Comparison of ENCODE assay signal across 15 cellular contexts in genomic region chr7:54711900-54712595, GRCh38. TPM values are rescaled to one million over a fixed set of nuclear protein-coding genes. Genes with fewer than 3 reads are reported as not detected.
DNase-seq lines count a peak whose midpoint lies in the region; ATAC-seq, FAIRE-seq and TF ChIP-seq lines count a peak whose summit lies in the region.
"Had no signal": no experiment of that assay in that cellular context is flagged by ENCODE, and none has a peak within 500 bp of the region (broad histone marks: within the 10 kb centered on the region; RNA-seq: fewer than 3 reads in every experiment).

No MANE protein-coding gene starts in this region.

- H4K20me1 ChIP-seq in HepG2 (ENCODE audit: insufficient read depth, low read length), result no peaks in the 10 kb centered on the region
- H4K20me1 ChIP-seq: BLaER1 treated with 17β-estradiol and CSF1 and Interleukin-3, amounts not matched to agents 10 nM and 100 nM had no signal

- ATAC-seq in HepG2 (no peak), mucosa of descending colon (peak; percentile 62), upper lobe of left lung (ENCODE audit: low FRiP score in 2 of 2) (no peak), HG03139 (IDR thresholded peaks at IDR 0.05; ENCODE audit: unreplicated experiment) (no peak)
- ATAC-seq: CD8-positive, alpha-beta T cell had no signal

- TF ChIP-seq POLR2A in HepG2 (IDR thresholded peaks at IDR 0.05; ENCODE audit: insufficient read depth in 1 of 2, low read depth in 2 of 2, low read length in 2 of 2), result no peak
- TF ChIP-seq POLR2A in upper lobe of left lung (IDR thresholded peaks at IDR 0.05), result no peak

- H3K4me2 ChIP-seq in HepG2 (ENCODE audit: low read depth, low read length), result no peak overlapping the region
- H3K4me2 ChIP-seq: BLaER1 treated with 17β-estradiol and CSF1 and Interleukin-3, amounts not matched to agents 10 nM and 100 nM had no signal

- no peak for TF ChIP-seq CTCF in HepG2 (CRISPR knock-in tag; IDR thresholded peaks at IDR 0.05)
- no peak for TF ChIP-seq CTCF in mucosa of descending colon (IDR thresholded peaks at IDR 0.05)
- no peak for TF ChIP-seq CTCF in upper lobe of left lung (IDR thresholded peaks at IDR 0.05)
- TF ChIP-seq CTCF in dorsolateral prefrontal cortex (IDR thresholded peaks at IDR 0.05 in 54 of 56, conservative IDR thresholded peaks at IDR 0.05 in 2 of 56; ENCODE audit: low read depth in 1 of 56, partially characterized antibody in 56 of 56), result no peak

- H3K79me2 ChIP-seq in HepG2 (ENCODE audit: insufficient read depth, low read length), result no peaks in the 10 kb centered on the region

- H3K27me3 ChIP-seq in HepG2 (ENCODE audit: control insufficient read depth in 1 of 2, insufficient read depth in 2 of 2, low read length in 2 of 2) (no peaks in the 10 kb centered on the region), upper lobe of left lung (no peaks in the 10 kb centered on the region), dorsolateral prefrontal cortex (no peaks in the 10 kb centered on the region)
- H3K27me3 ChIP-seq: BLaER1 treated with 17β-estradiol and CSF1 and Interleukin-3, amounts not matched to agents 10 nM and 100 nM had no signal

- no peak for TF ChIP-seq RAD21 in HepG2 (CRISPR knock-in tag; IDR thresholded peaks at IDR 0.05)

- no peak overlapping the region for H2AFZ ChIP-seq in HepG2 (ENCODE audit: low read length)
- H2AFZ ChIP-seq: GM23248 had no signal

- no peak overlapping the region for H3K9ac ChIP-seq in HepG2 (ENCODE audit: insufficient read depth, low read depth, low read length)
- H3K9ac ChIP-seq: BLaER1 treated with 17β-estradiol and CSF1 and Interleukin-3, amounts not matched to agents 10 nM and 100 nM; GM23248 had no signal

- intact Hi-C loops in HepG2 (cut with micrococcal nuclease; ENCODE audit: unreplicated experiment), result no loop called here
- intact Hi-C loops in mucosa of descending colon (cut with DNase I, micrococcal nuclease), result no loop called here
- intact Hi-C loops in dorsolateral prefrontal cortex (cut with DNase I), result no loop called here

- FAIRE-seq in HepG2 (lab: Jason Lieb, UNC), result no peak

- peaks cover 27% of the 10 kb centered on the region for H3K9me3 ChIP-seq in HepG2 (ENCODE audit: low read length)
- peaks cover 9% of the 10 kb centered on the region for H3K9me3 ChIP-seq in mucosa of descending colon
- H3K9me3 ChIP-seq in upper lobe of left lung, result peaks cover 0 to 5% (median 0%) of the 10 kb centered on the region in 4 donors
- H3K9me3 ChIP-seq: HAP-1 had no signal

- DNase-seq in LoVo (ENCODE audit: low spot score), result peak; percentile 29
- DNase-seq in HepG2 (ENCODE audit: low spot score), result no peak
- DNase-seq in mucosa of descending colon, result peak in 1 of 3 donors; percentile 29
- DNase-seq in upper lobe of left lung, result no peak
- DNase-seq in dorsolateral prefrontal cortex, result no peak
- DNase-seq in AG20443 (ENCODE audit: low spot score), result no peak
- DNase-seq: 8988T; Calu3; CD8-positive, alpha-beta T cell; DMS79 treated with DMSO at 0.1 percent for 48 hours; GM23248 had no signal

- POLR2A ChIA-PET in HepG2 (lab: Yijun Ruan, JAX), result no interaction called here

- 3% methylated on average over 2 of the region's 2 CpGs for WGBS in HepG2 (ENCODE audit: low lambda C conversion rate)
- 77 to 83% methylated on average over 2 of the region's 2 CpGs for WGBS in upper lobe of left lung, 2 donors

- H3K36me3 ChIP-seq in HepG2 (replicated peaks in 1 of 2; ENCODE audit: control insufficient read depth in 1 of 2, insufficient read depth in 2 of 2, low read length in 2 of 2) (no peaks in the 10 kb centered on the region), mucosa of descending colon (ENCODE audit: low read depth) (no peaks in the 10 kb centered on the region), upper lobe of left lung (no peaks in the 10 kb centered on the region)
- H3K36me3 ChIP-seq: BLaER1 treated with 17β-estradiol and CSF1 and Interleukin-3, amounts not matched to agents 10 nM and 100 nM; HAP-1 had no signal

- H3K4me1 ChIP-seq in HepG2 (ENCODE audit: insufficient read depth, low read length), result no peaks in the 10 kb centered on the region
- H3K4me1 ChIP-seq in mucosa of descending colon (ENCODE audit: low read depth), result no peaks in the 10 kb centered on the region
- no peaks in the 10 kb centered on the region for H3K4me1 ChIP-seq in upper lobe of left lung
- H3K4me1 ChIP-seq: BLaER1 treated with 17β-estradiol and CSF1 and Interleukin-3, amounts not matched to agents 10 nM and 100 nM; HAP-1 had no signal

- CTCF ChIA-PET in HepG2 (lab: Yijun Ruan, JAX; ENCODE audit: low intra/inter-chr PET ratio, low total read pairs), result no interaction called here

- H3K27ac ChIP-seq in HepG2 (ENCODE audit: extremely low read length, insufficient read depth, low read length) (no peak overlapping the region), upper lobe of left lung (no peak overlapping the region), dorsolateral prefrontal cortex (no peak overlapping the region)
- H3K27ac ChIP-seq: BLaER1 treated with 17β-estradiol and CSF1 and Interleukin-3, amounts not matched to agents 10 nM and 100 nM; GM23248; HL-60 had no signal

- TF ChIP-seq EP300 in HepG2 (IDR thresholded peaks at IDR 0.05; ENCODE audit: low read depth in 2 of 2, low read length in 2 of 2) (no peak), HepG2 (CRISPR knock-in tag; IDR thresholded peaks at IDR 0.05; ENCODE audit: borderline replicate concordance) (no peak), upper lobe of left lung (IDR thresholded peaks at IDR 0.05) (no peak)

- H3K4me3 ChIP-seq in HepG2 (replicated peaks in 1 of 3; ENCODE audit: insufficient read depth in 1 of 3, low read depth in 2 of 3, low read length in 3 of 3) (no peak overlapping the region), mucosa of descending colon (no peak overlapping the region), upper lobe of left lung (no peak overlapping the region), dorsolateral prefrontal cortex (no peak overlapping the region)
- H3K4me3 ChIP-seq: BLaER1 treated with 17β-estradiol and CSF1 and Interleukin-3, amounts not matched to agents 10 nM and 100 nM; GM23248; HAP-1 had no signal

- in situ Hi-C loops in HepG2 (cut with HindIII; ENCODE audit: extremely low pct_ligation_motif_present, low pct_unique_long_range_greater_than_20kb), result no loop called here

- BruUV-seq in HepG2 (replicated peaks; lab: Mats Ljungman, UMichigan), result no TSS peak

TF ChIP-seq in HepG2, 621 proteins besides CTCF, POLR2A, EP300 and RAD21:
- 0 out of 2 replicates have a peak, but pooled peaks have one; percentile 10 for TF ChIP-seq HNF4G (IDR thresholded peaks at IDR 0.05; ENCODE audit: borderline replicate concordance, low read depth, low read length)
- no peak for TF ChIP-seq HNF4G (CRISPR knock-in tag; IDR thresholded peaks at IDR 0.05; ENCODE audit: borderline replicate concordance, low read depth)
- TF ChIP-seq ZNF335 (CRISPR knock-in tag; IDR thresholded peaks at IDR 0.05), result no peak
TF ChIP-seq in HepG2: peak in this region for 1.

RNA-seq across cellular contexts. Expression of gene SEC61G, which starts 47.0 kb away (rescaled TPM):
- 328 and 434 TPM in 2 replicates for total RNA-seq in HepG2 (2016; rRNA removed; fragmentation: Illumina TruSeq; extraction: Trizol)
- 84.8 and 85.8 TPM in 2 replicates for total RNA-seq in HepG2 (2016; cell fraction: cytosol; rRNA removed; fragmentation: Illumina TruSeq; extraction: Trizol; ENCODE audit: low read depth)
- total RNA-seq in HepG2 (2016; cell fraction: insoluble cytoplasmic fraction; rRNA removed; fragmentation: Illumina TruSeq; extraction: Trizol), result 342 and 456 TPM in 2 replicates
- total RNA-seq in HepG2 (2016; cell fraction: membrane; rRNA removed; fragmentation: Illumina TruSeq; extraction: Trizol), result 120 and 126 TPM in 2 replicates
- total RNA-seq in HepG2 (2016; cell fraction: nucleus; rRNA removed; fragmentation: Illumina TruSeq; extraction: Trizol), result 120 and 123 TPM in 2 replicates
- 76.1 and 126 TPM in 2 replicates for polyA plus RNA-seq in HepG2 (2011; rRNA removed)
- 145 and 279 TPM in 2 replicates for polyA plus RNA-seq in HepG2 (2011; cell fraction: cytosol; rRNA removed)
- 27.0 and 43.3 TPM in 2 replicates for polyA plus RNA-seq in HepG2 (2011; cell fraction: nucleus; rRNA removed)
- polyA plus RNA-seq in HepG2 (2012), result 398 and 422 TPM in 2 replicates
- polyA plus RNA-seq in HepG2 (2016; cell fraction: cytosol; fragmentation: Illumina TruSeq; extraction: Trizol; ENCODE audit: low read depth), result 104 and 110 TPM in 2 replicates
- polyA plus RNA-seq in HepG2 (2016; cell fraction: insoluble cytoplasmic fraction; fragmentation: Illumina TruSeq; extraction: Trizol; ENCODE audit: low read depth), result 349 and 363 TPM in 2 replicates
- polyA plus RNA-seq in HepG2 (2016; cell fraction: membrane; fragmentation: Illumina TruSeq; extraction: Trizol; ENCODE audit: low read depth), result 98.3 and 117 TPM in 2 replicates
- polyA plus RNA-seq in HepG2 (2016; cell fraction: nucleus; fragmentation: Illumina TruSeq; extraction: Trizol; ENCODE audit: insufficient read depth, low read depth), result 155 and 162 TPM in 2 replicates
- 21.7 and 35.2 TPM in 2 replicates for polyA minus RNA-seq in HepG2 (2011; rRNA and poly(A)+ RNA removed; ENCODE audit: low replicate concordance)
- 78.6 and 85.8 TPM in 2 replicates for polyA minus RNA-seq in HepG2 (2011; cell fraction: cytosol; rRNA and poly(A)+ RNA removed)
- polyA minus RNA-seq in HepG2 (2011; cell fraction: nucleus; rRNA and poly(A)+ RNA removed), result 67.1 and 67.3 TPM in 2 replicates
- 100 to 1,000 TPM in 1 of 3 donors, 10 to 100 TPM in 2; 55.5 to 105 (median 84.2) TPM for total RNA-seq in mucosa of descending colon
- 100 to 1,000 TPM in 3 of 6 donors, 10 to 100 TPM in 3; 25.1 to 201 (median 92.5) TPM for total RNA-seq in upper lobe of left lung
- total RNA-seq in dorsolateral prefrontal cortex, result 10 to 100 TPM; 21.1 to 66.9 (median 42.4) TPM
